Comparison of ENCODE assay signal across 1 cellular context in genomic region chr2:43300781-43301586, GRCh38.
A peak's percentile ranks its signal among the peaks of the same experiment; 100 is the strongest.
TF ChIP-seq lines count a peak whose summit lies in the region.

No MANE protein-coding gene starts in this region.

TF ChIP-seq in HepG2, 621 proteins besides CTCF, POLR2A, EP300 and RAD21 (continued from another document and continues in another):
- no peak for TF ChIP-seq RNF219 (CRISPR knock-in tag; IDR thresholded peaks at IDR 0.05)
- peak; percentile 27; the same call in 1 of the 2 replicates for TF ChIP-seq RCOR2 (CRISPR knock-in tag; IDR thresholded peaks at IDR 0.05)
- no peak for TF ChIP-seq SCMH1 (CRISPR knock-in tag; IDR thresholded peaks at IDR 0.05; ENCODE audit: borderline replicate concordance)
- TF ChIP-seq ADNP (CRISPR knock-in tag; IDR thresholded peaks at IDR 0.05): no peak
- peak; percentile 92; the same call in 1 of the 2 replicates for TF ChIP-seq ZBTB4 (CRISPR knock-in tag; IDR thresholded peaks at IDR 0.05; ENCODE audit: borderline replicate concordance)
- TF ChIP-seq KAT2B (IDR thresholded peaks at IDR 0.05; ENCODE audit: borderline replicate concordance, low read depth, low read length): no peak
- TF ChIP-seq ZC3H4 (CRISPR knock-in tag; IDR thresholded peaks at IDR 0.05; ENCODE audit: borderline replicate concordance): no peak
- TF ChIP-seq CENPX (CRISPR knock-in tag; IDR thresholded peaks at IDR 0.05): no peak
- no peak for TF ChIP-seq HHEX (CRISPR knock-in tag; IDR thresholded peaks at IDR 0.05)
- TF ChIP-seq ZNF761 (CRISPR knock-in tag; conservative IDR thresholded peaks at IDR 0.05): no peak
- no peak for TF ChIP-seq ATF7-NPFF (CRISPR knock-in tag; IDR thresholded peaks at IDR 0.05; ENCODE audit: low read depth)
- TF ChIP-seq ZBTB1 (CRISPR knock-in tag; IDR thresholded peaks at IDR 0.05; ENCODE audit: borderline replicate concordance): no peak
- TF ChIP-seq CREB3 (CRISPR knock-in tag; IDR thresholded peaks at IDR 0.05): no peak
- no peak for TF ChIP-seq HDAC1 (CRISPR knock-in tag; IDR thresholded peaks at IDR 0.05)
- no peak for TF ChIP-seq ZKSCAN5 (CRISPR knock-in tag; IDR thresholded peaks at IDR 0.05)
- TF ChIP-seq NFRKB (IDR thresholded peaks at IDR 0.05): no peak
- TF ChIP-seq NFIC (IDR thresholded peaks at IDR 0.05; ENCODE audit: low read length): no peak
- TF ChIP-seq ZNF549 (CRISPR knock-in tag; IDR thresholded peaks at IDR 0.05): no peak
- no peak for TF ChIP-seq MAFK (conservative IDR thresholded peaks at IDR 0.05 in 1 of 2, IDR thresholded peaks at IDR 0.05 in 1 of 2; ENCODE audit: low read length in 2 of 2)
- TF ChIP-seq HDAC2 (CRISPR knock-in tag; IDR thresholded peaks at IDR 0.05): peak; percentile 32; the same call in 1 of the 2 replicates
- TF ChIP-seq NFYC (CRISPR knock-in tag; IDR thresholded peaks at IDR 0.05): no peak
- TF ChIP-seq JUNB (CRISPR knock-in tag; IDR thresholded peaks at IDR 0.05; ENCODE audit: borderline replicate concordance): no peak
- no peak for TF ChIP-seq ZHX1 (CRISPR knock-in tag; IDR thresholded peaks at IDR 0.05; ENCODE audit: low read depth)
- no peak for TF ChIP-seq HMGXB4 (CRISPR knock-in tag; IDR thresholded peaks at IDR 0.05; ENCODE audit: borderline replicate concordance in 1 of 2, low read depth in 1 of 2)
- 0 out of 2 replicates have a peak, but pooled peaks have one; percentile 24 for TF ChIP-seq ZNF644 (CRISPR knock-in tag; IDR thresholded peaks at IDR 0.05; ENCODE audit: low read depth)
- no peak for TF ChIP-seq ZSCAN12 (CRISPR knock-in tag; IDR thresholded peaks at IDR 0.05)
- no peak for TF ChIP-seq ATF6 (CRISPR knock-in tag; conservative IDR thresholded peaks at IDR 0.05)
- no peak for TF ChIP-seq ZNF282 (IDR thresholded peaks at IDR 0.05; ENCODE audit: partially characterized antibody)
- TF ChIP-seq SRF (IDR thresholded peaks at IDR 0.05; ENCODE audit: low read depth, low read length): no peak
- TF ChIP-seq DMTF1 (CRISPR knock-in tag; IDR thresholded peaks at IDR 0.05): no peak
- no peak for TF ChIP-seq ZNF879 (CRISPR knock-in tag; IDR thresholded peaks at IDR 0.05)
- TF ChIP-seq TP53 (CRISPR knock-in tag; conservative IDR thresholded peaks at IDR 0.05): no peak
- TF ChIP-seq ZSCAN5A (CRISPR knock-in tag; IDR thresholded peaks at IDR 0.05; ENCODE audit: borderline replicate concordance): no peak
- TF ChIP-seq POGZ (CRISPR knock-in tag; IDR thresholded peaks at IDR 0.05): 0 out of 2 replicates have a peak, but pooled peaks have one; percentile 14
- no peak for TF ChIP-seq TERF1 (CRISPR knock-in tag; IDR thresholded peaks at IDR 0.05)
- TF ChIP-seq ZNF724P (CRISPR knock-in tag; IDR thresholded peaks at IDR 0.05; ENCODE audit: borderline replicate concordance): no peak
- TF ChIP-seq SMYD3 (CRISPR knock-in tag; IDR thresholded peaks at IDR 0.05): no peak
- no peak for TF ChIP-seq ZEB1 (IDR thresholded peaks at IDR 0.05; ENCODE audit: insufficient replicate concordance, low read depth)
- no peak for TF ChIP-seq MEF2D (CRISPR knock-in tag; IDR thresholded peaks at IDR 0.05)
- 0 out of 2 replicates have a peak, but pooled peaks have one; percentile 19 for TF ChIP-seq GATAD2A (CRISPR knock-in tag; IDR thresholded peaks at IDR 0.05)
- no peak for TF ChIP-seq RORA (CRISPR knock-in tag; IDR thresholded peaks at IDR 0.05)
- no peak for TF ChIP-seq ZNF747 (CRISPR knock-in tag; IDR thresholded peaks at IDR 0.05; ENCODE audit: borderline replicate concordance)
- no peak for TF ChIP-seq MEIS2 (CRISPR knock-in tag; IDR thresholded peaks at IDR 0.05)
- no peak for TF ChIP-seq ELF4 (CRISPR knock-in tag; IDR thresholded peaks at IDR 0.05; ENCODE audit: borderline replicate concordance)
- TF ChIP-seq ZNF124 (CRISPR knock-in tag; IDR thresholded peaks at IDR 0.05): no peak
- no peak for TF ChIP-seq FLYWCH1 (CRISPR knock-in tag; IDR thresholded peaks at IDR 0.05)
- TF ChIP-seq GTF2F1 (IDR thresholded peaks at IDR 0.05; ENCODE audit: low read length): no peak
- TF ChIP-seq ETV5 (CRISPR knock-in tag; IDR thresholded peaks at IDR 0.05; ENCODE audit: borderline replicate concordance): no peak
- no peak for TF ChIP-seq KLF9 (CRISPR knock-in tag; IDR thresholded peaks at IDR 0.05; ENCODE audit: low read depth)
- no peak for TF ChIP-seq ATF1 (CRISPR knock-in tag; IDR thresholded peaks at IDR 0.05)
- no peak for TF ChIP-seq SPEN (CRISPR knock-in tag; IDR thresholded peaks at IDR 0.05; ENCODE audit: low read depth)
- TF ChIP-seq NR2F1 (CRISPR knock-in tag; IDR thresholded peaks at IDR 0.05): no peak
- peak; percentile 83 for TF ChIP-seq FOXA3 (CRISPR knock-in tag; IDR thresholded peaks at IDR 0.05)
- TF ChIP-seq ARNT (IDR thresholded peaks at IDR 0.05): no peak
- TF ChIP-seq BRCA1 (CRISPR knock-in tag; IDR thresholded peaks at IDR 0.05): no peak
